Comparison of ENCODE assay signal across 11 cellular contexts in the genomic region with DNA sequence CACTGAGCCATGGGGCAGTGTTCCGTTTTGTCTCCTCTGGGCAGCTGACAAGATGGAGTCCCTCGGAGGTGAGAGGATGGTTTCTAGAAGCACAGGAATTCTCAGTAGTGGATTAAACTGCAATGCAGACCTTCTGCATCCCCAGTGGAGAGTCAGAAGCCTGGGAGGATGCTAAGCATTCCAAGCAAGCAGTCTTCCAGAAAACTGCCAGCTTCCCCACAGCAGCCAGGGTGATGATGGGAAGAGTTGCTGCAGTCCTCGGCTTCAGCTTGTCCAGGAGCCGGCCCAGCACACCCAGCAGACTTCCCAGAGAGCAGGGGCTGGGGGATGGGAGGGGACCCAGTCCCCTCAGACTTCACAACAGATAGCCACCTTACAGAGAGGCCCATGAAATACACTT.
DNase-seq lines count a peak whose midpoint lies in the region; ATAC-seq, FAIRE-seq and TF ChIP-seq lines count a peak whose summit lies in the region.
"Had no signal": no experiment of that assay in that cellular context is flagged by ENCODE, and none has a peak within 500 bp of the region (broad histone marks: within the 10 kb centered on the region; RNA-seq: fewer than 3 reads in every experiment).

No MANE protein-coding gene starts in this region.

- DNase-seq in RCC 7860 (ENCODE audit: low spot score) (peak; percentile 36), glomerular visceral epithelial cell (ENCODE audit: extremely low spot score) (peak; percentile 80), retina (peak; percentile 59), COR-L47 (lab: John Stamatoyannopoulos, UW) (no peak), foreskin keratinocyte (no peak), NCI-H82 (lab: John Stamatoyannopoulos, UW) (no peak)
- DNase-seq: effector memory CD4-positive, alpha-beta T cell; posterior cingulate gyrus had no signal

- peak overlapping the region; percentile 46 to 88 (median 66) for H3K4me2 ChIP-seq in BLaER1 treated with 17β-estradiol and CSF1 and Interleukin-3, amounts not matched to agents 10 nM and 100 nM

- H3K36me3 ChIP-seq in BLaER1 treated with 17β-estradiol and CSF1 and Interleukin-3, amounts not matched to agents 10 nM and 100 nM = no peaks in the 10 kb centered on the region

- no peak for TF ChIP-seq CTCF in foreskin keratinocyte (conservative IDR thresholded peaks at IDR 0.05)

- ATAC-seq in GM18867 (IDR thresholded peaks at IDR 0.05; ENCODE audit: unreplicated experiment) (no peak), foreskin keratinocyte (no peak)
- ATAC-seq: Panc1 had no signal

- no peak overlapping the region for H3K4me3 ChIP-seq in BLaER1 treated with 17β-estradiol and CSF1 and Interleukin-3, amounts not matched to agents 10 nM and 100 nM

- H3K27ac ChIP-seq in BLaER1 treated with 17β-estradiol and CSF1 and Interleukin-3, amounts not matched to agents 10 nM and 100 nM = peak overlapping the region in 7 of 11 experiments; percentile 7 to 64 (median 43); a peak in 9 of 22 replicates
- no peak overlapping the region for H3K27ac ChIP-seq in foreskin keratinocyte

- FAIRE-seq in RCC 7860 (lab: Jason Lieb, UNC) = no peak

- peaks cover 0 to 5% (median 0%) of the 10 kb centered on the region in 11 experiments; a peak in 3 of 22 replicates for H3K9me3 ChIP-seq in BLaER1 treated with 17β-estradiol and CSF1 and Interleukin-3, amounts not matched to agents 10 nM and 100 nM (replicated peaks in 1 of 11)

- H4K20me1 ChIP-seq in BLaER1 treated with 17β-estradiol and CSF1 and Interleukin-3, amounts not matched to agents 10 nM and 100 nM = no peaks in the 10 kb centered on the region

- peaks cover 37 to 70% (median 50%) of the 10 kb centered on the region in 10 experiments for H3K4me1 ChIP-seq in BLaER1 treated with 17β-estradiol and CSF1 and Interleukin-3, amounts not matched to agents 10 nM and 100 nM
- H3K4me1 ChIP-seq in foreskin keratinocyte = no peaks in the 10 kb centered on the region

- H3K9ac ChIP-seq in BLaER1 treated with 17β-estradiol and CSF1 and Interleukin-3, amounts not matched to agents 10 nM and 100 nM = peak overlapping the region in 4 of 11 experiments; percentile 28 to 34 (median 32); a peak in 2 of 22 replicates

- H3K27me3 ChIP-seq in BLaER1 treated with 17β-estradiol and CSF1 and Interleukin-3, amounts not matched to agents 10 nM and 100 nM = no peaks in the 10 kb centered on the region
- no peaks in the 10 kb centered on the region for H3K27me3 ChIP-seq in foreskin keratinocyte

Comparison
In these comparisons a context has a peak if more than half of its experiments do, and no peak if none do; other contexts are left out.
1. DNase-seq: peak in RCC 7860 (single experiment), glomerular visceral epithelial cell (single experiment) and retina (single experiment); none in COR-L47 (single experiment), foreskin keratinocyte (0 of 2) and NCI-H82 (single experiment).